ENCODE assay signal across 28 cellular contexts in the genomic region with DNA sequence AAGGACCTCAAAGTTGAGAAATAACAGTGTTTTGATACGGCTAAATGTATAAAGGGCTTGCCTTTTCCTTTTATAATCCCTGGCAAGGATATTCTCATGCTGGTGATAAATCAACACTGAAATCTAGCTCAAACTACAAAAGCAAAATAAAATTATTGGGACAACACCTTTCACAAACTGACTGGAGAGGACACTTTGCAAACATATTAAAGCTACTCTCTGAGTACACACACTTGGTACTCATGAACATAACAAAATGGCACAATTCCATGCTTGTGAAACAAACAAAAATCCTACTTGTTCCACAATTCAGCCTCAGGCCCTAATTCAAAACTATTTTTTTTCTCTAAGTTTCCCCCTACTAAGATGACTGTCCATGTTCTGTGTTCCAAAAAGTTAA.
"Had no signal": no experiment of that assay in that cellular context is flagged by ENCODE, and none has a peak within 500 bp of the region (broad histone marks: within the 10 kb centered on the region; RNA-seq: fewer than 3 reads in every experiment).

No MANE protein-coding gene starts in this region.

- H3K4me3 Mint-ChIP-seq: activated CD4-positive, alpha-beta memory T cell treated with anti-CD3 and anti-CD28 coated beads for 36 hours; activated CD4-positive, alpha-beta T cell treated with anti-CD3 and anti-CD28 coated beads for 36 hours; activated CD4-positive, alpha-beta T cell treated with anti-CD3 and anti-CD28 coated beads, Interleukin-2, amount 10 ng/mL, durations not matched to agents 24 days and 14 days; activated naive CD8-positive, alpha-beta T cell; activated T-cell treated with anti-CD3 and anti-CD28 coated beads, Interleukin-2, amount 50 U/mL, for 24 hours; activated T-cell treated with anti-CD3 and anti-CD28 coated beads, Interleukin-2, amount 50 U/mL, for 72 hours; central memory CD8-positive, alpha-beta T cell; dendritic cell treated with granulocyte-macrophage colony-stimulating factor and Interleukin-4, amounts not matched to agents 40 ng/mL and 50 ng/mL, for 4 days; endodermal cell had no signal

- H3K36me3 Mint-ChIP-seq: activated CD4-positive, alpha-beta memory T cell treated with anti-CD3 and anti-CD28 coated beads for 36 hours; activated naive CD8-positive, alpha-beta T cell had no signal

- H3K9me3 ChIP-seq: gastroesophageal sphincter, heart right ventricle had no signal

- H3K27ac ChIP-seq: brain microvascular endothelial cell, coronary artery, dorsolateral prefrontal cortex, foreskin keratinocyte, gastroesophageal sphincter, heart right ventricle, hepatocyte had no signal

- H3K27me3 ChIP-seq: brain microvascular endothelial cell, foreskin keratinocyte, gastroesophageal sphincter, heart right ventricle, hepatocyte had no signal

- H3K9me3 Mint-ChIP-seq: activated CD4-positive, alpha-beta memory T cell treated with anti-CD3 and anti-CD28 coated beads for 36 hours; central memory CD8-positive, alpha-beta T cell; dendritic cell treated with granulocyte-macrophage colony-stimulating factor and Interleukin-4, amounts not matched to agents 40 ng/mL and 50 ng/mL, for 4 days had no signal

- H3K4me1 Mint-ChIP-seq: activated CD4-positive, alpha-beta T cell treated with anti-CD3 and anti-CD28 coated beads for 36 hours; activated CD4-positive, alpha-beta T cell treated with anti-CD3 and anti-CD28 coated beads, Interleukin-2, amount 10 ng/mL, durations not matched to agents 24 days and 14 days; central memory CD8-positive, alpha-beta T cell had no signal

- H3K4me3 ChIP-seq: coronary artery, dorsolateral prefrontal cortex, gastroesophageal sphincter, heart right ventricle, hepatocyte had no signal

- H3K36me3 ChIP-seq: brain microvascular endothelial cell, gastroesophageal sphincter, heart right ventricle had no signal

- H3K27ac Mint-ChIP-seq: activated CD4-positive, alpha-beta memory T cell treated with anti-CD3 and anti-CD28 coated beads for 36 hours; activated CD4-positive, alpha-beta T cell treated with anti-CD3 and anti-CD28 coated beads for 36 hours; activated CD4-positive, alpha-beta T cell treated with anti-CD3 and anti-CD28 coated beads, Interleukin-2, amount 10 ng/mL, durations not matched to agents 24 days and 14 days; activated naive CD8-positive, alpha-beta T cell; activated T-cell treated with anti-CD3 and anti-CD28 coated beads, Interleukin-2, amount 50 U/mL, for 24 hours; activated T-cell treated with anti-CD3 and anti-CD28 coated beads, Interleukin-2, amount 50 U/mL, for 72 hours; dendritic cell treated with granulocyte-macrophage colony-stimulating factor and Interleukin-4, amounts not matched to agents 40 ng/mL and 50 ng/mL, for 4 days; endodermal cell had no signal

- H3K27me3 Mint-ChIP-seq: activated CD4-positive, alpha-beta memory T cell treated with anti-CD3 and anti-CD28 coated beads for 36 hours; activated CD4-positive, alpha-beta T cell treated with anti-CD3 and anti-CD28 coated beads for 36 hours; activated CD4-positive, alpha-beta T cell treated with anti-CD3 and anti-CD28 coated beads, Interleukin-2, amount 10 ng/mL, durations not matched to agents 24 days and 14 days; activated naive CD8-positive, alpha-beta T cell; activated T-cell treated with anti-CD3 and anti-CD28 coated beads, Interleukin-2, amount 50 U/mL, for 24 hours; central memory CD8-positive, alpha-beta T cell; dendritic cell treated with granulocyte-macrophage colony-stimulating factor and Interleukin-4, amounts not matched to agents 40 ng/mL and 50 ng/mL, for 4 days had no signal

- DNase-seq: activated CD4-positive, alpha-beta memory T cell treated with anti-CD3 and anti-CD28 coated beads for 36 hours; activated CD4-positive, alpha-beta T cell treated with anti-CD3 and anti-CD28 coated beads for 36 hours; activated CD4-positive, alpha-beta T cell treated with anti-CD3 and anti-CD28 coated beads, Interleukin-2, amount 10 ng/mL, durations not matched to agents 24 days and 14 days; activated CD4-positive, CD25-positive, alpha-beta regulatory T cell; activated CD4-positive, CD25-positive, alpha-beta regulatory T cell treated with anti-CD3 and anti-CD28 coated beads, Interleukin-2, amount 50 U/mL, for 72 hours; activated CD8-positive, alpha-beta memory T cell treated with anti-CD3 and anti-CD28 coated beads, Interleukin-2, amount 50 U/mL, for 48 hours; activated gamma-delta T cell; activated naive CD4-positive, alpha-beta T cell; activated naive CD4-positive, alpha-beta T cell treated with anti-CD3 and anti-CD28 coated beads, Interleukin-2, amount 50 U/mL, for 16 hours; activated T-cell treated with anti-CD3 and anti-CD28 coated beads for 4 hours; activated T-cell treated with anti-CD3 and anti-CD28 coated beads, Interleukin-2, amount 50 U/mL, for 24 hours; activated T-cell treated with anti-CD3 and anti-CD28 coated beads, Interleukin-2, amount 50 U/mL, for 72 hours; amniotic stem cell; anterior cingulate cortex; brain microvascular endothelial cell; dorsolateral prefrontal cortex; effector memory CD4-positive, alpha-beta T cell; endodermal cell; foreskin keratinocyte; heart right ventricle; T-helper 2 cell had no signal

- H3K4me1 ChIP-seq: foreskin keratinocyte, gastroesophageal sphincter, heart right ventricle had no signal

- ATAC-seq: activated CD4-positive, alpha-beta T cell treated with anti-CD3 and anti-CD28 coated beads for 36 hours; activated T-cell treated with anti-CD3 and anti-CD28 coated beads, Interleukin-2, amount 50 U/mL, for 72 hours; esophagus mucosa; foreskin keratinocyte; gastroesophageal sphincter; heart right ventricle had no signal
